Comparison of ENCODE assay signal across 12 cellular contexts in the genomic region with DNA sequence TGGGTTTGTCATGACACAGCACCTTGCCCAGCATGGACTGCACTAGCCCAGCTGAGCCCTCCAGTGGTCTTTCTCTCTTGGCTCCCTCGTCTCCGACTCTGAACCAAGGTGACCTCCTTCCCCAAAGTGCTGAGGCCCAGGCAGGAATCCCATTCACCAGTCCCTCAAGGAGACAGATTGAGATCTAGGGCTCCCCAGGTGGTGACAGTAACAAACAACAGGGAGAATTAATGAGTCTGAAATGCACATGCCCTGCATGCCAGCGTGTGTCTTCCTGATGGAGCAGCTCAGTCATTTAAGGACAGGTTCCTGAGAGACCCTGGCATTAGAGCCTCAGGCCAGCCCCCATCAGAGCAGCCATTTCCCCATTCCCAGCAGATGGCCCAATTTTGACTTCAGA. TPM values are rescaled to one million over a fixed set of nuclear protein-coding genes. Genes with fewer than 3 reads are reported as not detected.
A peak's percentile ranks its signal among the peaks of the same experiment; 100 is the strongest.
DNase-seq lines count a peak whose midpoint lies in the region; ATAC-seq, FAIRE-seq and TF ChIP-seq lines count a peak whose summit lies in the region.
"Had no signal": no experiment of that assay in that cellular context is flagged by ENCODE, and none has a peak within 500 bp of the region (broad histone marks: within the 10 kb centered on the region; RNA-seq: fewer than 3 reads in every experiment).

No MANE protein-coding gene starts in this region.

- no peak overlapping the region for H3K4me3 ChIP-seq in GM12878
- H3K4me3 ChIP-seq in neural progenitor cell: no peak overlapping the region
- H3K4me3 ChIP-seq: left lung, MG63, right atrium auricular region had no signal

- SMC1A ChIA-PET in GM12878 (lab: Charles Lee; ENCODE audit: uncharacterized antibody, unreplicated experiment): interaction anchor here (0.9 kb wide), 1 partner anchor 220 kb away, joined by 3 read pairs; no protein-coding TSS in a partner anchor

- TF ChIP-seq RAD21 in GM12878 (IDR thresholded peaks at IDR 0.05; ENCODE audit: insufficient read depth, low read depth, low read length): no peak

- H3K9me3 ChIP-seq in GM12878 (replicated peaks; ENCODE audit: control insufficient read depth, insufficient read depth, low read length): no peaks in the 10 kb centered on the region
- H3K9me3 ChIP-seq in neural progenitor cell (ENCODE audit: low read depth): no peaks in the 10 kb centered on the region
- H3K9me3 ChIP-seq: left lung, MG63, right atrium auricular region had no signal

- H3K27ac Mint-ChIP-seq in neural progenitor cell: no peak overlapping the region

- intact Hi-C loops in GM12878 (cut with micrococcal nuclease; ENCODE audit: unreplicated experiment): no loop called here

- H3K4me1 ChIP-seq in GM12878 (ENCODE audit: control insufficient read depth, insufficient read depth, low read length) (no peaks in the 10 kb centered on the region), neural progenitor cell (peaks cover 8% of the 10 kb centered on the region)
- H3K4me1 ChIP-seq: left lung, right atrium auricular region had no signal

- BruUV-seq in GM12878 (replicated peaks; lab: Mats Ljungman, UMichigan): no TSS peak

- H3K27me3 ChIP-seq in GM12878 (replicated peaks in 1 of 2; ENCODE audit: control insufficient read depth in 2 of 2, insufficient read depth in 2 of 2, low read length in 1 of 2) (peaks cover 3% of the 10 kb centered on the region in 2 experiments; a peak in 2 of 4 replicates), neural progenitor cell (no peaks in the 10 kb centered on the region)
- H3K27me3 ChIP-seq: MG63, right atrium auricular region had no signal

- TF ChIP-seq POLR2A in GM12878 (IDR thresholded peaks at IDR 0.05; ENCODE audit: low read depth, low read length): no peak
- TF ChIP-seq POLR2A in GM18505 (IDR thresholded peaks at IDR 0.05; ENCODE audit: borderline replicate concordance, extremely low read depth, insufficient read depth, insufficient read length): no peak

- H3K27me3 Mint-ChIP-seq in neural progenitor cell (ENCODE audit: insufficient read depth, low read depth): peaks cover 2% of the 10 kb centered on the region

- in situ Hi-C loops in GM12878 (cut with MboI): no loop called here

- no peaks in the 10 kb centered on the region for H3F3A ChIP-seq in neural progenitor cell (ENCODE audit: low read depth)

- no peak overlapping the region for H3K27ac ChIP-seq in GM12878 (ENCODE audit: control insufficient read depth, insufficient read depth)
- no peak overlapping the region for H3K27ac ChIP-seq in neural progenitor cell
- H3K27ac ChIP-seq: left lung, right atrium auricular region had no signal

- TF ChIP-seq EP300 in GM12878 (IDR thresholded peaks at IDR 0.05; ENCODE audit: borderline replicate concordance in 1 of 2, control insufficient read depth in 1 of 2, low read depth in 2 of 2, low read length in 2 of 2): no peak

- ATAC-seq in GM12878 (peak; percentile 59), GM19455 (IDR thresholded peaks at IDR 0.05; ENCODE audit: unreplicated experiment) (no peak), GM18505 (IDR thresholded peaks at IDR 0.05; ENCODE audit: unreplicated experiment) (no peak)
- ATAC-seq: left lung had no signal

- no peaks in the 10 kb centered on the region for H3K4me1 Mint-ChIP-seq in neural progenitor cell

- H3K36me3 ChIP-seq in GM12878 (ENCODE audit: control insufficient read depth in 2 of 2, insufficient read depth in 2 of 2, low read length in 1 of 2): no peaks in the 10 kb centered on the region
- no peaks in the 10 kb centered on the region for H3K36me3 ChIP-seq in neural progenitor cell
- H3K36me3 ChIP-seq: left lung, MG63, right atrium auricular region had no signal

- TF ChIP-seq CTCF in GM12878 (IDR thresholded peaks at IDR 0.05 in 2 of 3, conservative IDR thresholded peaks at IDR 0.05 in 1 of 3; ENCODE audit: control insufficient read depth in 2 of 3, extremely low read depth in 1 of 3, insufficient read depth in 1 of 3, low read depth in 3 of 3, low read length in 3 of 3) (peak; percentile 21 to 22 (median 21); a peak in 3 of 6 replicates), neural progenitor cell (IDR thresholded peaks at IDR 0.05) (peak; percentile 40)

- no peak overlapping the region for H3K4me3 Mint-ChIP-seq in neural progenitor cell

- H3K79me2 ChIP-seq in GM12878 (ENCODE audit: control insufficient read depth, insufficient read depth, low read length): no peaks in the 10 kb centered on the region
- no peaks in the 10 kb centered on the region for H3K79me2 ChIP-seq in neural progenitor cell (ENCODE audit: low read depth)

- H3K9ac ChIP-seq in GM12878 (ENCODE audit: control insufficient read depth, insufficient read depth, low read length): no peak overlapping the region
- H3K9ac ChIP-seq in neural progenitor cell: no peak overlapping the region

- DNase-seq in NCI-H2171 treated with DMSO at 0.1 percent for 48 hours (lab: John Stamatoyannopoulos, UW) (peak; percentile 52), NCI-H2171 (lab: John Stamatoyannopoulos, UW) (no peak), M059J (ENCODE audit: low read depth) (peak; percentile 35), GM12878 (ENCODE audit: low read depth, low spot score) (no peak), neural progenitor cell (ENCODE audit: low spot score) (peak; percentile 60), NCI-H146 (lab: John Stamatoyannopoulos, UW) (no peak)
- DNase-seq: effector CD4-positive, alpha-beta T cell; left lung; MG63 had no signal

- no peak for FAIRE-seq in GM12878 (lab: Jason Lieb, UNC)

- no peak overlapping the region for H3K4me2 ChIP-seq in GM12878 (ENCODE audit: control insufficient read depth, insufficient read depth)
- no peak overlapping the region for H3K4me2 ChIP-seq in neural progenitor cell

- H2AFZ ChIP-seq in GM12878 (ENCODE audit: control insufficient read depth, low read depth, low read length) (no peak overlapping the region), neural progenitor cell (replicated peaks) (no peak overlapping the region)

- RAD21 ChIA-PET in GM12878 (lab: Charles Lee; ENCODE audit: unreplicated experiment): no interaction called here

- H4K20me1 ChIP-seq in GM12878 (ENCODE audit: control insufficient read depth, insufficient read depth) (no peaks in the 10 kb centered on the region), neural progenitor cell (ENCODE audit: low read depth) (no peaks in the 10 kb centered on the region)

- 12% methylated on average over 3 of the region's 3 CpGs for WGBS in GM12878 (ENCODE audit: insufficient coverage, insufficient replicate concordance, low lambda C conversion rate, missing lambda C conversion rate)

- POLR2A ChIA-PET in GM12878 (lab: Charles Lee): no interaction called here

- CTCF ChIA-PET in GM12878 (lab: Yijun Ruan, JAX): no interaction called here

- peaks cover 3% of the 10 kb centered on the region for H3K36me3 Mint-ChIP-seq in neural progenitor cell

- peaks cover 2% of the 10 kb centered on the region for H3K9me3 Mint-ChIP-seq in neural progenitor cell

TF ChIP-seq in GM12878, 131 proteins besides CTCF, POLR2A, EP300 and RAD21:
- TF ChIP-seq POLR2AphosphoS5 (IDR thresholded peaks at IDR 0.05; ENCODE audit: low read length): no peak
- TF ChIP-seq, protein P1, sequence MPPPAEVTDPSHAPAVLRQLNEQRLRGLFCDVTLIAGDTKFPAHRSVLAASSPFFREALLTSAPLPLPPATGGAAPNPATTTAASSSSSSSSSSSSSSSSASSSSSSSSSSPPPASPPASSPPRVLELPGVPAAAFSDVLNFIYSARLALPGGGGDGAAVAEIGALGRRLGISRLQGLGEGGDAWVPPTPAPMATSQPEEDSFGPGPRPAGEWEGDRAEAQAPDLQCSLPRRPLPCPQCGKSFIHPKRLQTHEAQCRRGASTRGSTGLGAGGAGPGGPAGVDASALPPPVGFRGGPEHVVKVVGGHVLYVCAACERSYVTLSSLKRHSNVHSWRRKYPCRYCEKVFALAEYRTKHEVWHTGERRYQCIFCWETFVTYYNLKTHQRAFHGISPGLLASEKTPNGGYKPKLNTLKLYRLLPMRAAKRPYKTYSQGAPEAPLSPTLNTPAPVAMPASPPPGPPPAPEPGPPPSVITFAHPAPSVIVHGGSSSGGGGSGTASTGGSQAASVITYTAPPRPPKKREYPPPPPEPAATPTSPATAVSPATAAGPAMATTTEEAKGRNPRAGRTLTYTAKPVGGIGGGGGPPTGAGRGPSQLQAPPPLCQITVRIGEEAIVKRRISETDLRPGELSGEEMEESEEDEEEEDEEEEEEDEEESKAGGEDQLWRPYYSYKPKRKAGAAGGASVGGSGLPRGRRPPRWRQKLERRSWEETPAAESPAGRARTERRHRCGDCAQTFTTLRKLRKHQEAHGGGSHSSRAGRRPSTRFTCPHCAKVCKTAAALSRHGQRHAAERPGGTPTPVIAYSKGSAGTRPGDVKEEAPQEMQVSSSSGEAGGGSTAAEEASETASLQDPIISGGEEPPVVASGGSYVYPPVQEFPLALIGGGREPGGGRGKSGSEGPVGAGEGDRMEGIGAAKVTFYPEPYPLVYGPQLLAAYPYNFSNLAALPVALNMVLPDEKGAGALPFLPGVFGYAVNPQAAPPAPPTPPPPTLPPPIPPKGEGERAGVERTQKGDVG (CRISPR knock-in tag; IDR thresholded peaks at IDR 0.05): no peak
- TF ChIP-seq ESRRA (IDR thresholded peaks at IDR 0.05; ENCODE audit: low read length): no peak

RNA-seq across cellular contexts. Expression of a gene that starts 51.4 kb away (rescaled TPM):
- total RNA-seq in M059J (2014; rRNA removed; shearing (Covaris generic)): 490 and 506 TPM in 2 replicates
- total RNA-seq in GM12878 (2013; cell fraction: nucleolus; rRNA removed): 40.3 and 41.9 TPM in 2 replicates
- total RNA-seq in GM12878 (2014; rRNA removed) (60.0 and 69.3 TPM in 2 replicates), GM12878 (2014; rRNA removed; fragmentation: Illumina TruSeq; extraction: Trizol) (54.1 and 62.7 TPM in 2 replicates), GM12878 (2021) (44.9 and 51.5 TPM in 2 replicates), neural progenitor cell (ENCODE audit: low replicate concordance) (not detected in 2 replicates)
- polyA plus RNA-seq in GM12878 (2011; ENCODE audit: low read depth): 80.6 TPM
- polyA plus RNA-seq in GM12878 (2011; rRNA removed) (287 and 308 TPM in 2 replicates), GM12878 (2014; fragmentation: Illumina TruSeq; extraction: Trizol) (63.8 and 68.5 TPM in 2 replicates), GM12878 (2014; fragmentation: Nextera tagmentation; extraction: Ambion mirVana) (100 to 1,000 TPM in 1 of 2 experiments, 10 to 100 TPM in 1; 88.9 to 117 TPM), GM12878 (2014; rRNA removed) (60.2 and 71.3 TPM in 2 replicates), GM12878 (2016; fragmentation: Nextera tagmentation; extraction: Ambion mirVana) (10 to 100 TPM; 44.7 to 48.1 TPM)
- polyA plus RNA-seq in GM12878 (2011; cell fraction: cytosol; rRNA removed): 216 and 257 TPM in 2 replicates
- 161 and 210 TPM in 2 replicates for polyA plus RNA-seq in GM12878 (2011; cell fraction: nucleus; rRNA removed)
- polyA plus RNA-seq in GM12878 (2012): 57.7 and 72.7 TPM in 2 replicates
- polyA minus RNA-seq in GM12878 (2011; rRNA and poly(A)+ RNA removed): 128 and 200 TPM in 2 replicates
- 53.3 and 60.0 TPM in 2 replicates for polyA minus RNA-seq in GM12878 (2011; cell fraction: cytosol; rRNA and poly(A)+ RNA removed)
- 97.2 and 112 TPM in 2 replicates for polyA minus RNA-seq in GM12878 (2011; cell fraction: nucleus; rRNA and poly(A)+ RNA removed)

Comparison
In these comparisons a context has a peak if more than half of its experiments do, and no peak if none do; other contexts are left out.
1. DNase-seq: peak in NCI-H2171 treated with DMSO at 0.1 percent for 48 hours (single experiment), M059J (single experiment) and neural progenitor cell (single experiment); none in NCI-H2171 (single experiment), GM12878 (single experiment) and NCI-H146 (single experiment).
2. RNA of a gene that starts 51.4 kb away (total RNA-seq): 490 to 506 TPM in M059J and 40.3 to 69.3 TPM in GM12878; not detected in neural progenitor cell; every median in the first group is over 10 times any median in the second.